In genomic region chr16:11719171-11719570, GRCh38 we compare ENCODE assay signal across 18 cellular contexts.
"Had no signal": no experiment of that assay in that cellular context is flagged by ENCODE, and none has a peak within 500 bp of the region (broad histone marks: within the 10 kb centered on the region; RNA-seq: fewer than 3 reads in every experiment).

No MANE protein-coding gene starts in this region.

- H3K4me1 ChIP-seq: testis had no signal

- H3K27me3 ChIP-seq: body of pancreas, cardiac muscle cell, left lung, sigmoid colon, spleen, testis, upper lobe of left lung had no signal

- H3K27me3 Mint-ChIP-seq: activated CD4-positive, alpha-beta memory T cell treated with anti-CD3 and anti-CD28 coated beads for 36 hours; activated naive CD4-positive, alpha-beta T cell treated with anti-CD3 and anti-CD28 coated beads, Interleukin-2, amount 10 ng/mL, durations not matched to agents 7 days and 5 days had no signal

- H3K4me3 ChIP-seq: body of pancreas, cardiac muscle cell, left lung, sigmoid colon, spleen, testis, upper lobe of left lung had no signal

- ATAC-seq: body of pancreas, left lung, natural killer cell had no signal

- H3K4me3 Mint-ChIP-seq: activated CD4-positive, alpha-beta memory T cell treated with anti-CD3 and anti-CD28 coated beads for 36 hours; activated naive CD4-positive, alpha-beta T cell treated with anti-CD3 and anti-CD28 coated beads, Interleukin-2, amount 10 ng/mL, durations not matched to agents 7 days and 5 days; natural killer cell had no signal

- H3K9me3 ChIP-seq: body of pancreas, left lung, sigmoid colon, spleen, testis, upper lobe of left lung had no signal

- H3K27ac Mint-ChIP-seq: activated CD4-positive, alpha-beta memory T cell treated with anti-CD3 and anti-CD28 coated beads for 36 hours; activated naive CD4-positive, alpha-beta T cell treated with anti-CD3 and anti-CD28 coated beads, Interleukin-2, amount 10 ng/mL, durations not matched to agents 7 days and 5 days; natural killer cell had no signal

- DNase-seq: activated CD4-positive, alpha-beta memory T cell treated with anti-CD3 and anti-CD28 coated beads for 36 hours; activated CD4-positive, alpha-beta T cell treated with anti-CD3 and anti-CD28 coated beads for 48 hours; activated effector memory CD4-positive, alpha-beta T cell treated with anti-CD3 and anti-CD28 coated beads, Interleukin-2, amount 50 U/mL, for 16 hours; activated naive CD4-positive, alpha-beta T cell treated with anti-CD3 and anti-CD28 coated beads, Interleukin-2, amount 10 ng/mL, durations not matched to agents 7 days and 5 days; body of pancreas; kidney; left lung; midbrain; natural killer cell; retina; sigmoid colon; spleen; stimulated activated CD4-positive, alpha-beta T cell treated with anti-CD3 and anti-CD28 coated beads, Interleukin-4, amount 100 ng/mL, for 1 hour; stimulated activated naive CD4-positive, alpha-beta T cell; testis; upper lobe of left lung had no signal

- H3K9me3 Mint-ChIP-seq: activated CD4-positive, alpha-beta memory T cell treated with anti-CD3 and anti-CD28 coated beads for 36 hours; activated naive CD4-positive, alpha-beta T cell treated with anti-CD3 and anti-CD28 coated beads, Interleukin-2, amount 10 ng/mL, durations not matched to agents 7 days and 5 days; natural killer cell had no signal

- H3K27ac ChIP-seq: cardiac muscle cell, epithelial cell of prostate, left lung, spleen, testis, upper lobe of left lung had no signal
